ENCODE assay signal across 24 cellular contexts in genomic region chr11:76574406-76574805, GRCh38.
A peak's percentile ranks its signal among the peaks of the same experiment; 100 is the strongest.
DNase-seq lines count a peak whose midpoint lies in the region; ATAC-seq and TF ChIP-seq lines count a peak whose summit lies in the region.
"Had no signal": no experiment of that assay in that cellular context is flagged by ENCODE, and none has a peak within 500 bp of the region (broad histone marks: within the 10 kb centered on the region; RNA-seq: fewer than 3 reads in every experiment).

No MANE protein-coding gene starts in this region.

- H3K36me3 ChIP-seq in adipocyte (ENCODE audit: control insufficient read depth, insufficient read depth, low read length, severe bottlenecking) (no peaks in the 10 kb centered on the region), Karpas-422 (ENCODE audit: insufficient read depth, low read length) (no peaks in the 10 kb centered on the region)
- H3K36me3 ChIP-seq: gastrocnemius medialis, sigmoid colon, suprapubic skin, vagina had no signal

- no peaks in the 10 kb centered on the region for H4K20me1 ChIP-seq in Karpas-422 (ENCODE audit: insufficient read depth, low read depth, low read length)

- no peak for TF ChIP-seq CTCF in fibroblast of villous mesenchyme (IDR thresholded peaks at IDR 0.05; ENCODE audit: insufficient read depth, low read depth, low read length)

- no peaks in the 10 kb centered on the region for H3K9me3 ChIP-seq in adipocyte (ENCODE audit: control insufficient read depth, low read length)
- no peaks in the 10 kb centered on the region for H3K9me3 ChIP-seq in Karpas-422 (ENCODE audit: low read length)
- H3K9me3 ChIP-seq: gastrocnemius medialis, sigmoid colon, suprapubic skin, vagina had no signal

- no peak overlapping the region for H3K4me2 ChIP-seq in Karpas-422 (ENCODE audit: low read depth, low read length, poor library complexity, severe bottlenecking)

- H3K27ac Mint-ChIP-seq in stimulated activated naive B cell treated with anti-CD40 and anti-IgM and Interleukin-4, amounts not matched to agents 10 μg/mL and 1 μg/mL and 100 μg/mL, for 72 hours, result no peak overlapping the region
- H3K27ac Mint-ChIP-seq: activated CD4-positive, alpha-beta memory T cell treated with anti-CD3 and anti-CD28 coated beads, Interleukin-2, amount 10 ng/mL, durations not matched to agents 7 days and 5 days; CD14-positive monocyte; natural killer cell had no signal

- H3K4me1 ChIP-seq in adipocyte (ENCODE audit: control insufficient read depth, insufficient read depth, low read length), result peaks cover 26% of the 10 kb centered on the region
- no peaks in the 10 kb centered on the region for H3K4me1 ChIP-seq in Karpas-422 (ENCODE audit: low read length)
- H3K4me1 ChIP-seq: gastrocnemius medialis had no signal

- no peak overlapping the region for H3K4me3 Mint-ChIP-seq in stimulated activated naive B cell treated with anti-CD40 and anti-IgM and Interleukin-4, amounts not matched to agents 10 μg/mL and 1 μg/mL and 100 μg/mL, for 72 hours
- H3K4me3 Mint-ChIP-seq: activated CD4-positive, alpha-beta memory T cell treated with anti-CD3 and anti-CD28 coated beads, Interleukin-2, amount 10 ng/mL, durations not matched to agents 7 days and 5 days; CD14-positive monocyte; natural killer cell had no signal

- no peaks in the 10 kb centered on the region for H3K79me2 ChIP-seq in Karpas-422 (ENCODE audit: low read length)

- H2AFZ ChIP-seq in Karpas-422 (ENCODE audit: low read length), result no peak overlapping the region

- DNase-seq in EH (ENCODE audit: low read depth) (peak; percentile 68), adipocyte (ENCODE audit: low read depth) (peak; percentile 53), fibroblast of villous mesenchyme (ENCODE audit: low read depth) (peak; percentile 39), non-pigmented ciliary epithelial cell (ENCODE audit: low read depth) (peak; percentile 72), Karpas-422 (no peak), hippocampal formation (lab: John Stamatoyannopoulos, UW) (no peak)
- DNase-seq in activated naive CD4-positive, alpha-beta T cell treated with anti-CD3 and anti-CD28 coated beads, Interleukin-2, amount 50 U/mL, for 16 hours, result no peak
- no peak for DNase-seq in stimulated activated naive B cell treated with anti-CD40 and anti-IgM and Interleukin-4, amounts not matched to agents 10 μg/mL and 1 μg/mL and 100 μg/mL, for 72 hours
- DNase-seq: activated CD4-positive, alpha-beta memory T cell treated with anti-CD3 and anti-CD28 coated beads, Interleukin-2, amount 10 ng/mL, durations not matched to agents 7 days and 5 days; activated CD4-positive, CD25-positive, alpha-beta regulatory T cell; amygdala; central memory CD4-positive, alpha-beta T cell; gastrocnemius medialis; GDM1; MV-4-11; natural killer cell; NCI-H1694 treated with DMSO at 0.1 percent for 48 hours; sigmoid colon had no signal

- H3K36me3 Mint-ChIP-seq in stimulated activated naive B cell treated with anti-CD40 and anti-IgM and Interleukin-4, amounts not matched to agents 10 μg/mL and 1 μg/mL and 100 μg/mL, for 72 hours, result no peaks in the 10 kb centered on the region
- H3K36me3 Mint-ChIP-seq: CD14-positive monocyte, natural killer cell had no signal

- no peaks in the 10 kb centered on the region for H3K9me2 ChIP-seq in Karpas-422 (replicated peaks; ENCODE audit: insufficient read depth, low read length)

- peaks cover 6 to 24% of the 10 kb centered on the region in 2 donors for H3K4me1 Mint-ChIP-seq in stimulated activated naive B cell treated with anti-CD40 and anti-IgM and Interleukin-4, amounts not matched to agents 10 μg/mL and 1 μg/mL and 100 μg/mL, for 72 hours
- H3K4me1 Mint-ChIP-seq: CD14-positive monocyte, natural killer cell had no signal

- H3K27ac ChIP-seq in Karpas-422 (ENCODE audit: low read length), result no peak overlapping the region
- H3K27ac ChIP-seq: epithelial cell of prostate, gastrocnemius medialis, sigmoid colon, suprapubic skin, vagina had no signal

- no peak overlapping the region for H3K9ac ChIP-seq in adipocyte (ENCODE audit: low read length)
- no peak overlapping the region for H3K9ac ChIP-seq in Karpas-422 (ENCODE audit: low read length)

- no peak for ATAC-seq in stimulated activated naive B cell treated with anti-CD40 and anti-IgM and Interleukin-4, amounts not matched to agents 10 μg/mL and 1 μg/mL and 100 μg/mL, for 72 hours (replicated peaks)
- ATAC-seq: gastrocnemius medialis, HCT116, natural killer cell, Right ventricle myocardium inferior had no signal

- peaks cover 0 to 2% of the 10 kb centered on the region in 2 donors for H3K9me3 Mint-ChIP-seq in stimulated activated naive B cell treated with anti-CD40 and anti-IgM and Interleukin-4, amounts not matched to agents 10 μg/mL and 1 μg/mL and 100 μg/mL, for 72 hours
- H3K9me3 Mint-ChIP-seq: activated CD4-positive, alpha-beta memory T cell treated with anti-CD3 and anti-CD28 coated beads, Interleukin-2, amount 10 ng/mL, durations not matched to agents 7 days and 5 days; CD14-positive monocyte; natural killer cell had no signal

- peaks cover 21 to 37% of the 10 kb centered on the region in 2 donors for H3K27me3 Mint-ChIP-seq in stimulated activated naive B cell treated with anti-CD40 and anti-IgM and Interleukin-4, amounts not matched to agents 10 μg/mL and 1 μg/mL and 100 μg/mL, for 72 hours

- H3K4me3 ChIP-seq in adipocyte (ENCODE audit: low read length), result no peak overlapping the region
- no peak overlapping the region for H3K4me3 ChIP-seq in fibroblast of villous mesenchyme (ENCODE audit: low read depth, low read length)
- no peak overlapping the region for H3K4me3 ChIP-seq in Karpas-422 (ENCODE audit: low read length)
- H3K4me3 ChIP-seq: gastrocnemius medialis, sigmoid colon, suprapubic skin, vagina had no signal

- H3K27me3 ChIP-seq in adipocyte (replicated peaks; ENCODE audit: control insufficient read depth, insufficient read depth, low read length) (no peaks in the 10 kb centered on the region), Karpas-422 (ENCODE audit: low read length) (no peaks in the 10 kb centered on the region)
- H3K27me3 ChIP-seq: gastrocnemius medialis, sigmoid colon, suprapubic skin, vagina had no signal

Comparison
In these comparisons a context has a peak if more than half of its experiments do, and no peak if none do; other contexts are left out.
1. DNase-seq: peak in EH (single experiment), adipocyte (single experiment), fibroblast of villous mesenchyme (single experiment) and non-pigmented ciliary epithelial cell (single experiment); none in Karpas-422 (single experiment), activated naive CD4-positive, alpha-beta T cell treated with anti-CD3 and anti-CD28 coated beads, Interleukin-2, amount 50 U/mL, for 16 hours (single experiment), stimulated activated naive B cell treated with anti-CD40 and anti-IgM and Interleukin-4, amounts not matched to agents 10 μg/mL and 1 μg/mL and 100 μg/mL, for 72 hours (single experiment) and hippocampal formation (0 of 2).